Comparison of ENCODE assay signal across 8 cellular contexts in genomic region chr4:48269861-48270515, GRCh38. TPM values are rescaled to one million over a fixed set of nuclear protein-coding genes. Genes with fewer than 3 reads are reported as not detected.
DNase-seq lines count a peak whose midpoint lies in the region; ATAC-seq and TF ChIP-seq lines count a peak whose summit lies in the region.

No MANE protein-coding gene starts in this region.

- H3K27me3 ChIP-seq in Caco-2 (replicated peaks; ENCODE audit: control insufficient read depth, insufficient read depth, low read length) (no peaks in the 10 kb centered on the region), HL-60 (ENCODE audit: insufficient read depth, poor library complexity, severe bottlenecking) (no peaks in the 10 kb centered on the region), OCI-LY3 (ENCODE audit: low read depth, low read length) (no peaks in the 10 kb centered on the region), mucosa of stomach (ENCODE audit: control insufficient read depth, insufficient read depth, low read length) (no peaks in the 10 kb centered on the region)

- peak overlapping the region; percentile 72 for H3K27ac Mint-ChIP-seq in Caco-2 (ENCODE audit: unreplicated experiment)

- H3K9ac ChIP-seq in OCI-LY3 (ENCODE audit: low read length) = peak overlapping the region; percentile 67
- H3K9ac ChIP-seq in mucosa of stomach (ENCODE audit: low read length) = peak overlapping the region; percentile 72

- intact Hi-C loops in Caco-2 (cut with micrococcal nuclease; ENCODE audit: unreplicated experiment) = loop anchor here (1.0 to 5.0 kb wide), 3 partner anchors 15 to 143 kb away; partner anchors contain the start of gene SLAIN2

- H3K79me2 ChIP-seq in OCI-LY3 (ENCODE audit: low read length) = peaks cover 30% of the 10 kb centered on the region

- 0 out of 2 replicates have a peak, but pooled peaks cover 3% of the 10 kb centered on the region for H4K20me1 ChIP-seq in OCI-LY3 (ENCODE audit: insufficient read depth, low read length)

- DNase-seq in Caco-2 = peak; percentile 94
- DNase-seq in HL-60 (ENCODE audit: low read depth in 1 of 2, low spot score in 1 of 2) = peak; percentile 68 to 94
- peak; percentile 83 for DNase-seq in activated T-cell treated with anti-CD3 and anti-CD28 coated beads for 24 hours (ENCODE audit: low read depth)
- DNase-seq in epithelial cell of proximal tubule (ENCODE audit: low read depth) = peak; percentile 52
- peak; percentile 70 to 74 for DNase-seq in stimulated activated CD8-positive, alpha-beta memory T cell treated with anti-CD3 and anti-CD28 coated beads, Interleukin-7, amount 100 ng/mL, for 1 hour (ENCODE audit: low read depth in 2 of 2)

- H3K36me3 ChIP-seq in Caco-2 (ENCODE audit: control insufficient read depth, insufficient read depth, low read length) = no peaks in the 10 kb centered on the region
- H3K36me3 ChIP-seq in OCI-LY3 (replicated peaks; ENCODE audit: low read depth, low read length) = peaks cover 18% of the 10 kb centered on the region
- no peaks in the 10 kb centered on the region for H3K36me3 ChIP-seq in mucosa of stomach (ENCODE audit: control insufficient read depth, insufficient read depth, low read length)

- CTCF ChIA-PET in Caco-2 (lab: Charles Lee) = no interaction called here

- H3K27ac ChIP-seq in HL-60 (replicated peaks) (peak overlapping the region; percentile 82), OCI-LY3 (ENCODE audit: low read length) (peak overlapping the region; percentile 45)

- peak overlapping the region; percentile 73 for H3K4me2 ChIP-seq in OCI-LY3 (ENCODE audit: low read length)

- H3K9me3 ChIP-seq in Caco-2 (no peaks in the 10 kb centered on the region), OCI-LY3 (ENCODE audit: insufficient read depth, low read length) (no peaks in the 10 kb centered on the region), mucosa of stomach (ENCODE audit: control insufficient read depth, low read length) (no peaks in the 10 kb centered on the region)

- H3K36me3 Mint-ChIP-seq in Caco-2 (ENCODE audit: insufficient read depth, unreplicated experiment) = peaks cover 9% of the 10 kb centered on the region

- H2AFZ ChIP-seq in OCI-LY3 (ENCODE audit: low read depth, low read length) = peak overlapping the region; percentile 85

- no peaks in the 10 kb centered on the region for H3K4me1 Mint-ChIP-seq in Caco-2 (ENCODE audit: low read depth, unreplicated experiment)

- POLR2A ChIA-PET in Caco-2 (lab: Charles Lee) = no interaction called here

- TF ChIP-seq CTCF in Caco-2 (IDR thresholded peaks at IDR 0.05; ENCODE audit: insufficient read depth in 1 of 2, low read depth in 1 of 2, low read length in 1 of 2, severe bottlenecking in 1 of 2, unreplicated experiment in 1 of 2) = peak in 1 of 2 experiments; percentile 25
- TF ChIP-seq CTCF in HL-60 (IDR thresholded peaks at IDR 0.05; ENCODE audit: insufficient read depth, low read length) = no peak
- peak; percentile 13; the same call in 1 of the 2 replicates for TF ChIP-seq CTCF in OCI-LY3 (IDR thresholded peaks at IDR 0.05; ENCODE audit: low read depth, low read length)
- TF ChIP-seq CTCF in epithelial cell of proximal tubule (conservative IDR thresholded peaks at IDR 0.05; ENCODE audit: low read depth, low read length) = peak; percentile 30

- no peaks in the 10 kb centered on the region for H3K9me3 Mint-ChIP-seq in Caco-2 (ENCODE audit: unreplicated experiment)

- ATAC-seq in GM19463 (IDR thresholded peaks at IDR 0.05; ENCODE audit: unreplicated experiment) = peak; percentile 77

- peak overlapping the region; percentile 91 for H3K4me3 Mint-ChIP-seq in Caco-2 (ENCODE audit: unreplicated experiment)

- peak overlapping the region; percentile 89 for H3K4me3 ChIP-seq in Caco-2 (ENCODE audit: low read depth, low read length)
- H3K4me3 ChIP-seq in HL-60 (replicated peaks; ENCODE audit: insufficient read depth, low read length) = peak overlapping the region; percentile 96
- H3K4me3 ChIP-seq in OCI-LY3 (ENCODE audit: low read length) = peak overlapping the region; percentile 95
- H3K4me3 ChIP-seq in epithelial cell of proximal tubule (ENCODE audit: low read depth, low read length) = peak overlapping the region; percentile 94
- H3K4me3 ChIP-seq in mucosa of stomach (ENCODE audit: low read length) = peak overlapping the region; percentile 42

- H3K27me3 Mint-ChIP-seq in Caco-2 (ENCODE audit: insufficient read depth, unreplicated experiment) = no peaks in the 10 kb centered on the region

- H3K4me1 ChIP-seq in Caco-2 (0 out of 2 replicates have a peak, but pooled peaks cover 7% of the 10 kb centered on the region), OCI-LY3 (ENCODE audit: low read length) (peaks cover 23% of the 10 kb centered on the region), mucosa of stomach (ENCODE audit: control insufficient read depth, insufficient read depth, low read length) (peaks cover 5% of the 10 kb centered on the region)

- no TSS peak for BruUV-seq in Caco-2 (replicated peaks; lab: Mats Ljungman, UMichigan)

RNA-seq across cellular contexts. Expression of gene TEC, which starts 0.3 kb away (rescaled TPM):
- 2.0 and 2.2 TPM in 2 replicates for total RNA-seq in Caco-2 (2022)
- total RNA-seq in epithelial cell of proximal tubule = 1.3 and 1.4 TPM in 2 replicates

Comparison
In these comparisons a context has a peak if more than half of its experiments do, and no peak if none do; other contexts are left out.
1. Peak in every context shown above with its lines: DNase-seq, ATAC-seq, H3K4me3 ChIP-seq and H3K27ac ChIP-seq.
2. H3K4me3 ChIP-seq: peak in every context shown above with its lines; median percentile 96 in HL-60; 95 in OCI-LY3; 94 in epithelial cell of proximal tubule; 89 in Caco-2; 42 in mucosa of stomach.